Comparison of ENCODE assay signal across 10 cellular contexts in the genomic region with DNA sequence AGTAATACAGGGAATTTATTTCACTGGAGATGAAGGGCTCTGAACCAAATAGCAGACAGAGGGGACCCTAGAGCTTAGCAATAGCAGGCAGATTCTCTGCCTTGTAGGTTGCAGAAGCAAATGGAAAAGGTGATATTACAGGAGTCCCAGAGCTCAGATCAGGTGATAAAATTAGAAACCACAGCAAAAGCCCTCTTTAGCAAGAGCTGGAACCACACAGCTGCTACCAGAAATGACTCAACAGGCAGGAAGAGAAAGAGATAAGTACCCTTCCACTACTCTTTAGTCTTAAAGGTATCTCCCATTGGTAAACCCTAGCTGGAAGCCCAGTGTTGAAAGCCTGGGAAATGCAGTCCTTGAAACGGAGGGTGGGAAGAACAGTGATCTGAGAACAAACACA.
DNase-seq lines count a peak whose midpoint lies in the region; ATAC-seq and TF ChIP-seq lines count a peak whose summit lies in the region.
"Had no signal": no experiment of that assay in that cellular context is flagged by ENCODE, and none has a peak within 500 bp of the region (broad histone marks: within the 10 kb centered on the region; RNA-seq: fewer than 3 reads in every experiment).

No MANE protein-coding gene starts in this region.

- no peaks in the 10 kb centered on the region for H4K20me1 ChIP-seq in OCI-LY3 (ENCODE audit: insufficient read depth, low read length)
- no peaks in the 10 kb centered on the region for H4K20me1 ChIP-seq in hepatocyte (ENCODE audit: insufficient read depth, poor library complexity, severe bottlenecking)

- no peaks in the 10 kb centered on the region for H3K9me2 ChIP-seq in hepatocyte (replicated peaks; ENCODE audit: insufficient read depth)

- DNase-seq in DMS53 treated with DMSO at 0.1 percent for 48 hours (lab: John Stamatoyannopoulos, UW; ENCODE audit: unreplicated experiment), result peak; percentile 35
- DNase-seq in NCI-H524 (lab: John Stamatoyannopoulos, UW), result no peak
- DNase-seq in hepatocyte (ENCODE audit: low spot score), result no peak
- DNase-seq in Peyer's patch, result no peak
- DNase-seq in coronary artery (ENCODE audit: low spot score), result no peak
- DNase-seq: CD4-positive, CD25-positive, alpha-beta regulatory T cell had no signal

- H3K4me2 ChIP-seq in OCI-LY3 (ENCODE audit: low read length), result peak overlapping the region; percentile 61
- H3K4me2 ChIP-seq in hepatocyte, result no peak overlapping the region

- ATAC-seq in GM19035 (IDR thresholded peaks at IDR 0.05; ENCODE audit: unreplicated experiment) (peak; percentile 99), HG02884 (IDR thresholded peaks at IDR 0.05; ENCODE audit: unreplicated experiment) (peak; percentile 96)
- ATAC-seq: Right ventricle myocardium inferior had no signal

- 59% methylated on average over 1 of the region's 1 CpG for WGBS in hepatocyte (ENCODE audit: low lambda C conversion rate, missing lambda C conversion rate)

- H3K27ac ChIP-seq in OCI-LY3 (ENCODE audit: low read length) (peak overlapping the region; percentile 70), hepatocyte (no peak overlapping the region), Peyer's patch (no peak overlapping the region), coronary artery (no peak overlapping the region)

- no peaks in the 10 kb centered on the region for H3K27me3 ChIP-seq in OCI-LY3 (ENCODE audit: low read depth, low read length)
- H3K27me3 ChIP-seq in hepatocyte, result no peaks in the 10 kb centered on the region
- no peaks in the 10 kb centered on the region for H3K27me3 ChIP-seq in Peyer's patch

- TF ChIP-seq CTCF in OCI-LY3 (IDR thresholded peaks at IDR 0.05; ENCODE audit: low read depth, low read length), result peak; percentile 14; the same call in 1 of the 2 replicates
- TF ChIP-seq CTCF in hepatocyte (IDR thresholded peaks at IDR 0.05; ENCODE audit: poor library complexity), result no peak
- TF ChIP-seq CTCF in Peyer's patch (IDR thresholded peaks at IDR 0.05), result no peak
- no peak for TF ChIP-seq CTCF in coronary artery (IDR thresholded peaks at IDR 0.05)

- H3K9me3 ChIP-seq in OCI-LY3 (ENCODE audit: insufficient read depth, low read length), result no peaks in the 10 kb centered on the region
- no peaks in the 10 kb centered on the region for H3K9me3 ChIP-seq in hepatocyte (ENCODE audit: low read depth)
- no peaks in the 10 kb centered on the region for H3K9me3 ChIP-seq in Peyer's patch

- peak overlapping the region; percentile 5; the same call in 1 of the 2 replicates for H3K4me3 ChIP-seq in OCI-LY3 (ENCODE audit: low read length)
- H3K4me3 ChIP-seq in hepatocyte, result no peak overlapping the region
- no peak overlapping the region for H3K4me3 ChIP-seq in Peyer's patch
- H3K4me3 ChIP-seq in coronary artery, result no peak overlapping the region

- H3K4me1 ChIP-seq in OCI-LY3 (ENCODE audit: low read length) (peaks cover 31% of the 10 kb centered on the region), hepatocyte (ENCODE audit: insufficient read depth) (no peaks in the 10 kb centered on the region), Peyer's patch (no peaks in the 10 kb centered on the region)

- no peaks in the 10 kb centered on the region for H3K79me2 ChIP-seq in OCI-LY3 (ENCODE audit: low read length)
- no peaks in the 10 kb centered on the region for H3K79me2 ChIP-seq in hepatocyte

- H2AFZ ChIP-seq in OCI-LY3 (ENCODE audit: low read depth, low read length) (no peak overlapping the region), hepatocyte (no peak overlapping the region)

- no peaks in the 10 kb centered on the region for H3K36me3 ChIP-seq in OCI-LY3 (replicated peaks; ENCODE audit: low read depth, low read length)
- H3K36me3 ChIP-seq in hepatocyte (replicated peaks; ENCODE audit: insufficient read depth, low read depth), result no peaks in the 10 kb centered on the region
- no peaks in the 10 kb centered on the region for H3K36me3 ChIP-seq in Peyer's patch

- no peak for TF ChIP-seq POLR2A in Peyer's patch (IDR thresholded peaks at IDR 0.05)

- 0 out of 2 replicates have a peak overlapping the region, but pooled peaks have one; percentile 2 for H3K9ac ChIP-seq in OCI-LY3 (ENCODE audit: low read length)
